ENCODE assay signal across 17 cellular contexts in the genomic region with DNA sequence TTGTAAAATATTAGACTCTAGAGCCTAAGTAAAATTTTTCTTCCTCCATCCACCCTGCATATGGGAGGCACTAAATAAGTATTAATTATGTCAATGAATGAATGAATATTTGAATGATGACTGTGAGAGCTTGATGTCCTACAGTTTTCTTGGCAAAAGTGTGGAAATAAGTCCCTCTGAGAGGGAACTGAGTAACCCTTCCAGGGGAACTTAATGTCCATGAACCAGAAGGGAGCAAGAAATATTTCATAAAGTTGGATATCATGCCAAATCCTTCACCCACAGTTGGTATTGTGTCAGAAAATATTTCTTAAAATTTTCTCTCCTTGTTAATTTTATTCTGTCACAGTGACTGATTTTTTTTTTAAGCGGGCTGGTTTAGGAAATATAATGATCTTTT. TPM values are rescaled to one million over a fixed set of nuclear protein-coding genes. Genes with fewer than 3 reads are reported as not detected.
DNase-seq lines count a peak whose midpoint lies in the region; ATAC-seq and TF ChIP-seq lines count a peak whose summit lies in the region.
"Had no signal": no experiment of that assay in that cellular context is flagged by ENCODE, and none has a peak within 500 bp of the region (broad histone marks: within the 10 kb centered on the region; RNA-seq: fewer than 3 reads in every experiment).

No MANE protein-coding gene starts in this region.

- no peaks in the 10 kb centered on the region for H3K9me3 ChIP-seq in aorta (ENCODE audit: control insufficient read depth, low read length)
- H3K9me3 ChIP-seq: A549 had no signal

- TF ChIP-seq CTCF in fibroblast of mammary gland (conservative IDR thresholded peaks at IDR 0.05; ENCODE audit: control insufficient read depth, insufficient read depth, low read depth, low read length) = no peak

- no peak overlapping the region for H3K4me3 Mint-ChIP-seq in stimulated activated effector memory CD8-positive, alpha-beta T cell treated with anti-CD3 and anti-CD28 coated beads, Interleukin-12 subunit alpha, Interleukin-12 subunit beta, amount 100 ng/mL, for 72 hours
- H3K4me3 Mint-ChIP-seq: CD14-positive monocyte had no signal

- H3K9me3 Mint-ChIP-seq in stimulated activated effector memory CD8-positive, alpha-beta T cell treated with anti-CD3 and anti-CD28 coated beads, Interleukin-12 subunit alpha, Interleukin-12 subunit beta, amount 100 ng/mL, for 72 hours = no peaks in the 10 kb centered on the region
- H3K9me3 Mint-ChIP-seq: CD14-positive monocyte had no signal

- H3K36me3 Mint-ChIP-seq in stimulated activated effector memory CD8-positive, alpha-beta T cell treated with anti-CD3 and anti-CD28 coated beads, Interleukin-12 subunit alpha, Interleukin-12 subunit beta, amount 100 ng/mL, for 72 hours = peaks cover 39% of the 10 kb centered on the region

- peaks cover 5% of the 10 kb centered on the region for H3K4me1 Mint-ChIP-seq in stimulated activated effector memory CD8-positive, alpha-beta T cell treated with anti-CD3 and anti-CD28 coated beads, Interleukin-12 subunit alpha, Interleukin-12 subunit beta, amount 100 ng/mL, for 72 hours

- intact Hi-C loops in aorta (cut with DNase I) = loop anchor here (10.0 kb wide), 2 partner anchors 45 to 695 kb away; no protein-coding TSS in a partner anchor

- WGBS in aorta, 2 donors = 76 to 83% methylated on average over 1 of the region's 1 CpG

- peak overlapping the region; percentile 60 for H3K27ac Mint-ChIP-seq in stimulated activated effector memory CD8-positive, alpha-beta T cell treated with anti-CD3 and anti-CD28 coated beads, Interleukin-12 subunit alpha, Interleukin-12 subunit beta, amount 100 ng/mL, for 72 hours

- no peak for ATAC-seq in stimulated activated effector memory CD8-positive, alpha-beta T cell treated with anti-CD3 and anti-CD28 coated beads, Interleukin-12 subunit alpha, Interleukin-12 subunit beta, amount 100 ng/mL, for 72 hours
- no peak for ATAC-seq in aorta (ENCODE audit: low FRiP score)
- no peak for ATAC-seq in GM18520 (IDR thresholded peaks at IDR 0.05; ENCODE audit: unreplicated experiment)
- ATAC-seq: A549 had no signal

- H3K4me3 ChIP-seq in ACC112 (ENCODE audit: low read depth, low read length) (no peak overlapping the region), fibroblast of mammary gland (ENCODE audit: control insufficient read depth, low read depth, low read length) (no peak overlapping the region), aorta (ENCODE audit: low read length in 2 of 2) (no peak overlapping the region)
- H3K4me3 ChIP-seq: A549, PC-9 had no signal

- H3K79me2 ChIP-seq in ACC112 (ENCODE audit: control insufficient read depth, insufficient read depth, low read length, unreplicated experiment) = no peaks in the 10 kb centered on the region

- DNase-seq in NCI-H446 treated with DMSO at 0.1 percent for 48 hours (lab: John Stamatoyannopoulos, UW) = peak; percentile 69
- peak; percentile 56 for DNase-seq in fibroblast of mammary gland (ENCODE audit: low read depth)
- no peak for DNase-seq in stimulated activated effector memory CD8-positive, alpha-beta T cell treated with anti-CD3 and anti-CD28 coated beads, Interleukin-12 subunit alpha, Interleukin-12 subunit beta, amount 100 ng/mL, for 72 hours (ENCODE audit: low spot score in 2 of 2)
- no peak for DNase-seq in Ammon's horn (ENCODE audit: low spot score)
- no peak for DNase-seq in aorta
- DNase-seq: COR-L47, EL, NCI-H1436, NCI-H2029, NCI-H2171, NCI-H510A, NCI-H82, PC-9 had no signal

- H3K27ac ChIP-seq in ACC112 (ENCODE audit: low read depth, low read length) = peak overlapping the region; percentile 29; the same call in 1 of the 2 replicates
- no peak overlapping the region for H3K27ac ChIP-seq in aorta (ENCODE audit: low read depth in 1 of 2, low read length in 2 of 2)
- H3K27ac ChIP-seq: A549, PC-9 had no signal

- H2AFZ ChIP-seq in ACC112 (ENCODE audit: low read length, unreplicated experiment) = no peak overlapping the region
- H2AFZ ChIP-seq: PC-9 had no signal

- H3K4me1 ChIP-seq in ACC112 (ENCODE audit: control insufficient read depth, insufficient read depth, low read length, unreplicated experiment) = peaks cover 24% of the 10 kb centered on the region
- peaks cover 5 to 8% of the 10 kb centered on the region in 2 donors for H3K4me1 ChIP-seq in aorta (ENCODE audit: control insufficient read depth in 1 of 2, insufficient read depth in 2 of 2, low read length in 2 of 2)
- H3K4me1 ChIP-seq: A549 had no signal

- no peaks in the 10 kb centered on the region for H3K27me3 ChIP-seq in ACC112 (ENCODE audit: insufficient read depth, low read length)
- no peaks in the 10 kb centered on the region for H3K27me3 ChIP-seq in aorta (ENCODE audit: control insufficient read depth in 1 of 2, insufficient read depth in 2 of 2, low read length in 1 of 2)

- H3K36me3 ChIP-seq in ACC112 (ENCODE audit: insufficient read depth, low read length) = 0 out of 2 replicates have a peak, but pooled peaks cover 1% of the 10 kb centered on the region
- H3K36me3 ChIP-seq in aorta (ENCODE audit: control insufficient read depth in 1 of 2, insufficient read depth in 2 of 2, low read length in 1 of 2) = no peaks in the 10 kb centered on the region

RNA-seq across cellular contexts. Expression of gene NNT, which starts 36.6 kb away (rescaled TPM):
- 10 to 100 TPM; 53.6 to 69.4 TPM for total RNA-seq in aorta
- polyA plus RNA-seq in aorta = 10 to 100 TPM; 13.9 to 20.4 TPM

Comparison
In these comparisons a context has a peak if more than half of its experiments do, and no peak if none do; other contexts are left out.
1. DNase-seq: peak in NCI-H446 treated with DMSO at 0.1 percent for 48 hours (single experiment) and fibroblast of mammary gland (single experiment); none in stimulated activated effector memory CD8-positive, alpha-beta T cell treated with anti-CD3 and anti-CD28 coated beads, Interleukin-12 subunit alpha, Interleukin-12 subunit beta, amount 100 ng/mL, for 72 hours (0 of 2), Ammon's horn (single experiment) and aorta (0 of 2).